8 cellular contexts compared by ENCODE assay signal in genomic region chr1:150876111-150876434, GRCh38. TPM values are rescaled to one million over a fixed set of nuclear protein-coding genes. Genes with fewer than 3 reads are reported as not detected.
DNase-seq lines count a peak whose midpoint lies in the region; ATAC-seq, FAIRE-seq and TF ChIP-seq lines count a peak whose summit lies in the region.

No MANE protein-coding gene starts in this region.

- TF ChIP-seq CTCF in K562 (IDR thresholded peaks at IDR 0.05 in 2 of 3, conservative IDR thresholded peaks at IDR 0.05 in 1 of 3; ENCODE audit: insufficient read depth in 2 of 3, low read depth in 1 of 3, low read length in 3 of 3) (no peak), spleen (IDR thresholded peaks at IDR 0.05 in 8 of 11, conservative IDR thresholded peaks at IDR 0.05 in 3 of 11) (no peak)

- H3K9ac ChIP-seq in NT2/D1 (ENCODE audit: insufficient read length, low read depth) (peak overlapping the region; percentile 65), K562 (ENCODE audit: insufficient read depth in 1 of 2, low read depth in 2 of 2, low read length in 2 of 2) (peak overlapping the region; percentile 67 to 97)

- no TSS peak for BruUV-seq in K562 (replicated peaks; lab: Mats Ljungman, UMichigan)

- peak overlapping the region; percentile 69 for H2AFZ ChIP-seq in K562 (ENCODE audit: low read depth, low read length)

- H3K4me2 ChIP-seq in K562 (ENCODE audit: insufficient read depth, low read length): peak overlapping the region; percentile 79

- H3K27ac ChIP-seq in K562 (ENCODE audit: extremely low read depth, low read depth, low read length) (peak overlapping the region; percentile 80), spleen (peak overlapping the region; percentile 89 to 96 (median 96))

- TF ChIP-seq POLR2A in K562 (conservative IDR thresholded peaks at IDR 0.05) (no peak), spleen (IDR thresholded peaks at IDR 0.05) (no peak)

- no peaks in the 10 kb centered on the region for H3K9me1 ChIP-seq in K562 (ENCODE audit: control insufficient read depth, insufficient read depth, low read length)

- peak; percentile 34 for ATAC-seq in GM18511 (IDR thresholded peaks at IDR 0.05; ENCODE audit: unreplicated experiment)
- peak; percentile 17 for ATAC-seq in HG03378 (IDR thresholded peaks at IDR 0.05; ENCODE audit: unreplicated experiment)
- peak; percentile 78 for ATAC-seq in K562
- ATAC-seq in HG03439 (IDR thresholded peaks at IDR 0.05; ENCODE audit: unreplicated experiment): no peak

- H3K4me3 ChIP-seq in NT2/D1 (ENCODE audit: insufficient read length, low read depth) (peak overlapping the region; percentile 70), K562 (peak overlapping the region; percentile 72), spleen (peak overlapping the region; percentile 56 to 87 (median 68))

- intact Hi-C loops in K562 (cut with micrococcal nuclease) (loop anchor here (2.0 to 5.0 kb wide), 2 partner anchors 46 to 103 kb away; no protein-coding TSS in a partner anchor), spleen (cut with DNase I; ENCODE audit: low total_unique reads) (no loop called here)

- no peak for FAIRE-seq in K562 (lab: Jason Lieb, UNC)

- H3K9me3 ChIP-seq in NT2/D1 (ENCODE audit: insufficient read depth, low read length) (no peaks in the 10 kb centered on the region), K562 (replicated peaks; ENCODE audit: control insufficient read depth, insufficient read depth, low read depth, low read length) (no peaks in the 10 kb centered on the region), spleen (no peaks in the 10 kb centered on the region)

- in situ Hi-C loops in K562 (cut with MboI): no loop called here

- no peaks in the 10 kb centered on the region for H4K20me1 ChIP-seq in K562 (replicated peaks; ENCODE audit: control insufficient read depth, insufficient read depth, low read length)

- TF ChIP-seq EP300 in K562 (IDR thresholded peaks at IDR 0.05; ENCODE audit: low read length): no peak

- DNase-seq in Ammon's horn (ENCODE audit: low spot score) (peak; percentile 53), NT2/D1 (ENCODE audit: low read depth, low spot score) (peak; percentile 58), K562 (ENCODE audit: extremely low read depth in 1 of 4, low spot score in 3 of 4) (peak in 1 of 4 experiments; percentile 78), iris pigment epithelial cell (ENCODE audit: low read depth) (peak; percentile 67), spleen (no peak)

- TF ChIP-seq RAD21 in K562 (CRISPR knock-in tag; conservative IDR thresholded peaks at IDR 0.05 in 1 of 2, IDR thresholded peaks at IDR 0.05 in 1 of 2): no peak

- H3K79me2 ChIP-seq in K562 (ENCODE audit: control insufficient read depth, insufficient read depth, low read length): peaks cover 45% of the 10 kb centered on the region

- CTCF ChIA-PET in K562 (lab: Yijun Ruan, JAX; ENCODE audit: low intra/inter-chr PET ratio): no interaction called here

- peaks cover 3% of the 10 kb centered on the region for H3K4me1 ChIP-seq in NT2/D1 (ENCODE audit: insufficient read depth, insufficient read length)
- peaks cover 4 to 8% of the 10 kb centered on the region in 2 experiments; a peak in 3 of 5 replicates for H3K4me1 ChIP-seq in K562 (replicated peaks in 1 of 2; ENCODE audit: control insufficient read depth in 2 of 2, insufficient read depth in 2 of 2, low read length in 2 of 2)
- peaks cover 12 to 54% (median 33%) of the 10 kb centered on the region in 6 donors for H3K4me1 ChIP-seq in spleen

- POLR2A ChIA-PET in K562 (lab: Yijun Ruan, JAX): interaction anchor here (0.8 to 1.4 kb wide), 8 partner anchors 10 to 224 kb away, joined by 3 to 6 read pairs (median 4); no protein-coding TSS in a partner anchor

- 0% methylated on average over 20 of the region's 21 CpGs for WGBS in K562 (ENCODE audit: insufficient coverage, low coverage, missing lambda C conversion rate)
- 0 to 1% (median 0%) methylated on average over 19 to 21 of the region's 21 CpGs for WGBS in spleen, 5 donors

- H3K36me3 ChIP-seq in NT2/D1 (ENCODE audit: insufficient read depth, insufficient read length, low read length): peaks cover 19% of the 10 kb centered on the region
- H3K36me3 ChIP-seq in K562 (ENCODE audit: control insufficient read depth, insufficient read depth, low read length): peaks cover 9% of the 10 kb centered on the region; the same call in 2 of the 3 replicates
- H3K36me3 ChIP-seq in spleen: peaks cover 0 to 22% (median 0%) of the 10 kb centered on the region in 6 donors

- no peaks in the 10 kb centered on the region for H3K27me3 ChIP-seq in NT2/D1 (ENCODE audit: insufficient read depth, insufficient read length)
- no peaks in the 10 kb centered on the region for H3K27me3 ChIP-seq in K562 (ENCODE audit: control insufficient read depth in 2 of 2, insufficient read depth in 2 of 2, low read length in 2 of 2)
- no peaks in the 10 kb centered on the region for H3K27me3 ChIP-seq in spleen (replicated peaks in 1 of 7)

TF ChIP-seq in K562, 482 proteins besides CTCF, POLR2A, EP300 and RAD21 (continues in another document):
- TF ChIP-seq ZSCAN32 (CRISPR knock-in tag; IDR thresholded peaks at IDR 0.05): no peak

RNA-seq across cellular contexts. Expression of gene ARNT, which starts 0.3 kb away (rescaled TPM):
- total RNA-seq in K562 (2011; cell fraction: chromatin; rRNA removed; ENCODE audit: low replicate concordance): 58.0 and 102 TPM in 2 replicates
- 29.4 and 37.9 TPM in 2 replicates for total RNA-seq in K562 (2011; cell fraction: nucleolus; rRNA removed)
- 63.1 and 95.9 TPM in 2 replicates for total RNA-seq in K562 (2011; cell fraction: nucleoplasm; rRNA removed)
- 22.9 and 26.0 TPM in 2 replicates for total RNA-seq in K562 (2014; rRNA removed)
- 25.4 and 33.8 TPM in 2 replicates for total RNA-seq in K562 (2014; rRNA removed; fragmentation: Illumina TruSeq; extraction: Trizol)
- 24.1 and 24.5 TPM in 2 replicates for total RNA-seq in K562 (2015; rRNA removed; fragmentation: Illumina TruSeq; extraction: Trizol)
- 28.3 and 29.2 TPM in 2 replicates for total RNA-seq in K562 (2021)
- polyA plus RNA-seq in K562 (2011; rRNA removed): 40.2 and 41.8 TPM in 2 replicates
- polyA plus RNA-seq in K562 (2011; cell fraction: cytosol; rRNA removed): 30.1 and 33.6 TPM in 2 replicates
- 47.7 and 48.1 TPM in 2 replicates for polyA plus RNA-seq in K562 (2011; cell fraction: nucleus; rRNA removed)
- polyA plus RNA-seq in K562 (2012): 21.9 and 35.8 TPM in 2 replicates
- polyA plus RNA-seq in K562 (2014; fragmentation: Illumina TruSeq; extraction: Trizol): 33.5 and 35.0 TPM in 2 replicates
- polyA plus RNA-seq in K562 (2014; fragmentation: Nextera tagmentation; extraction: Ambion mirVana): 10 to 100 TPM in 1 of 2 experiments, 1 to 10 TPM in 1; 7.4 to 19.9 TPM
- 21.9 and 23.9 TPM in 2 replicates for polyA plus RNA-seq in K562 (2014; rRNA removed)
- 64.6 and 65.9 TPM in 2 replicates for polyA minus RNA-seq in K562 (2011; rRNA and poly(A)+ RNA removed)
- 26.5 and 27.6 TPM in 2 replicates for polyA minus RNA-seq in K562 (2011; cell fraction: cytosol; rRNA and poly(A)+ RNA removed)
- polyA minus RNA-seq in K562 (2011; cell fraction: nucleus; rRNA and poly(A)+ RNA removed): 18.3 and 34.0 TPM in 2 replicates
- 10 to 100 TPM; 43.6 to 72.8 (median 53.7) TPM for total RNA-seq in spleen
- 10 to 100 TPM in 2 of 3 donors, 1 to 10 TPM in 1; 8.3 to 13.7 (median 10.5) TPM for polyA plus RNA-seq in spleen

RNA-seq across cellular contexts. Expression of gene CTXND2, which starts 10.9 kb away (rescaled TPM):
- not detected in 2 replicates for total RNA-seq in K562 (2011; cell fraction: chromatin; rRNA removed; ENCODE audit: low replicate concordance)
- not detected in 2 replicates for total RNA-seq in K562 (2011; cell fraction: nucleolus; rRNA removed)
- total RNA-seq in K562 (2011; cell fraction: nucleoplasm; rRNA removed): not detected in 2 replicates
- total RNA-seq in K562 (2014; rRNA removed) (not detected in 2 replicates), K562 (2014; rRNA removed; fragmentation: Illumina TruSeq; extraction: Trizol) (not detected in 2 replicates), K562 (2015; rRNA removed; fragmentation: Illumina TruSeq; extraction: Trizol) (not detected in 2 replicates), K562 (2021) (not detected in 2 replicates), spleen (not detected)
- polyA plus RNA-seq in K562 (2011; rRNA removed) (not detected in 2 replicates), K562 (2014; fragmentation: Illumina TruSeq; extraction: Trizol) (not detected in 2 replicates), K562 (2014; fragmentation: Nextera tagmentation; extraction: Ambion mirVana) (not detected), K562 (2014; rRNA removed) (not detected in 2 replicates), spleen (not detected)
- polyA plus RNA-seq in K562 (2011; cell fraction: cytosol; rRNA removed): 0.07 TPM in 1 of 2 replicates, not detected in the other
- polyA plus RNA-seq in K562 (2011; cell fraction: nucleus; rRNA removed): not detected in 2 replicates
- not detected in 2 replicates for polyA plus RNA-seq in K562 (2012)
- polyA minus RNA-seq in K562 (2011; rRNA and poly(A)+ RNA removed): not detected in 2 replicates
- polyA minus RNA-seq in K562 (2011; cell fraction: cytosol; rRNA and poly(A)+ RNA removed): not detected in 2 replicates
- not detected in 2 replicates for polyA minus RNA-seq in K562 (2011; cell fraction: nucleus; rRNA and poly(A)+ RNA removed)

RNA-seq across cellular contexts. Expression of gene SETDB1, which starts 50.1 kb away (rescaled TPM):
- total RNA-seq in K562 (2011; cell fraction: chromatin; rRNA removed; ENCODE audit: low replicate concordance): 217 and 258 TPM in 2 replicates
- total RNA-seq in K562 (2011; cell fraction: nucleolus; rRNA removed): 89.1 and 94.5 TPM in 2 replicates
- 122 and 127 TPM in 2 replicates for total RNA-seq in K562 (2011; cell fraction: nucleoplasm; rRNA removed)
- total RNA-seq in K562 (2014; rRNA removed) (24.0 and 33.0 TPM in 2 replicates), K562 (2014; rRNA removed; fragmentation: Illumina TruSeq; extraction: Trizol) (44.5 and 48.9 TPM in 2 replicates), K562 (2015; rRNA removed; fragmentation: Illumina TruSeq; extraction: Trizol) (38.0 and 38.2 TPM in 2 replicates), K562 (2021) (43.8 and 46.3 TPM in 2 replicates), spleen (10 to 100 TPM; 50.0 to 82.4 (median 62.7) TPM)
- polyA plus RNA-seq in K562 (2011; rRNA removed) (64.4 and 66.9 TPM in 2 replicates), K562 (2014; fragmentation: Illumina TruSeq; extraction: Trizol) (43.9 and 50.1 TPM in 2 replicates), K562 (2014; fragmentation: Nextera tagmentation; extraction: Ambion mirVana) (10 to 100 TPM; 21.5 to 21.8 TPM), K562 (2014; rRNA removed) (36.3 and 42.0 TPM in 2 replicates), spleen (10 to 100 TPM; 16.9 to 28.0 (median 27.7) TPM)
- polyA plus RNA-seq in K562 (2011; cell fraction: cytosol; rRNA removed): 26.5 and 39.1 TPM in 2 replicates
- polyA plus RNA-seq in K562 (2011; cell fraction: nucleus; rRNA removed): 77.6 and 108 TPM in 2 replicates
- polyA plus RNA-seq in K562 (2012): 35.4 and 36.2 TPM in 2 replicates
- 128 and 129 TPM in 2 replicates for polyA minus RNA-seq in K562 (2011; rRNA and poly(A)+ RNA removed)
- 31.8 and 36.6 TPM in 2 replicates for polyA minus RNA-seq in K562 (2011; cell fraction: cytosol; rRNA and poly(A)+ RNA removed)
- 26.4 and 49.3 TPM in 2 replicates for polyA minus RNA-seq in K562 (2011; cell fraction: nucleus; rRNA and poly(A)+ RNA removed)
